In the genomic region with DNA sequence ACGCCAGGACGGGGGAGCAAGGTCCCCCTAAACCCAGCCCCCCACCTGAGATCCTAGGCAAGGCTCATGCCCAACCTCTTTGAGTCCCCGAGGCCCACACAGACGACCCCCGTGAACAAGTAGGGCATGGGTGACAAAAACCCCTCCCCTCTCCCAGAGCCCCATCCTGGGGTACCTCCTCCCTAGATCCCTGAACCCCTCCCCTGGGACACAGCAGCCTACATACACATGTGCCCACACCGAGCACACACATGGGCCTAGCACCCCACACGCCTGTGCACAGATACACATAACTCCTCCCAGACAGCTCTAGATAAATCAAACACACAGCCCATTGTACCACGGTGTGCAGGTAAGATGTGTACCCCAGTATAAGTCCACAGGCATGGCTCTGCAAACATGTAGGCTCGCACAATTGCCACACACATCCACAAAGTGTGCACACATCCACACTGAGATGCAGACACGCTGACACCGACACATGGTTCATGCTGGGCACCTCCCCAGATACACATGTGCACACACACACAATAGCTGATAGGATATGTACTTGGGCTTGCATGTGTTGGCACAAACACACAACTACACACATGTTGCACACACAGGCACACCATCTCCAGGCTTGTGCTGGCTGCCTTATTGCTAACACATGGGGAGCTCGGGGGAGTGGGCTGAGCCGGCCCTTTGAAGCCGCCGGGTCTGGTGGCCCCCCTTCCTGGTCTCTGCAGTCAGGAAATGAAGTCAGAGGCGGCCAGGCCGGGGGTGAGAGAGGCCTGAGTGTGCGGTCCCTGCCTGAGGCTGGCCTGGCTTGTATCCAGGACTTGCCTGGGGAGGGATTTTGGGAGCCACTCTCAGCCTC, we compare ENCODE assay signal across 1 cellular context.
A peak's percentile ranks its signal among the peaks of the same experiment; 100 is the strongest.
TF ChIP-seq lines count a peak whose summit lies in the region.

No MANE protein-coding gene starts in this region.

TF ChIP-seq in K562, 482 proteins besides CTCF, POLR2A, EP300 and RAD21:
- TF ChIP-seq, protein P1, sequence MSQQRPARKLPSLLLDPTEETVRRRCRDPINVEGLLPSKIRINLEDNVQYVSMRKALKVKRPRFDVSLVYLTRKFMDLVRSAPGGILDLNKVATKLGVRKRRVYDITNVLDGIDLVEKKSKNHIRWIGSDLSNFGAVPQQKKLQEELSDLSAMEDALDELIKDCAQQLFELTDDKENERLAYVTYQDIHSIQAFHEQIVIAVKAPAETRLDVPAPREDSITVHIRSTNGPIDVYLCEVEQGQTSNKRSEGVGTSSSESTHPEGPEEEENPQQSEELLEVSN (IDR thresholded peaks at IDR 0.05; ENCODE audit: borderline replicate concordance in 1 of 2, extremely low read depth in 1 of 2, insufficient read depth in 1 of 2, insufficient read length in 1 of 2, low read depth in 1 of 2, low read length in 1 of 2, poor library complexity in 1 of 2, severe bottlenecking in 1 of 2): peak in 1 of 2 experiments; percentile 28
- TF ChIP-seq, protein P2, sequence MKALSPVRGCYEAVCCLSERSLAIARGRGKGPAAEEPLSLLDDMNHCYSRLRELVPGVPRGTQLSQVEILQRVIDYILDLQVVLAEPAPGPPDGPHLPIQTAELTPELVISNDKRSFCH (CRISPR knock-in tag; IDR thresholded peaks at IDR 0.05): no peak
- TF ChIP-seq, protein P2 (tag; IDR thresholded peaks at IDR 0.05): peak; percentile 57; the same call in 1 of the 2 replicates
- TF ChIP-seq ATF1 (CRISPR knock-in tag; IDR thresholded peaks at IDR 0.05) (no peak), ATF1 (tag; IDR thresholded peaks at IDR 0.05) (0 out of 2 replicates have a peak, but pooled peaks have one; percentile 32), MAZ (CRISPR knock-in tag; conservative IDR thresholded peaks at IDR 0.05 in 1 of 2, IDR thresholded peaks at IDR 0.05 in 1 of 2) (peak in 1 of 2 experiments; percentile 42; a peak in 1 of 4 replicates), NRF1 (conservative IDR thresholded peaks at IDR 0.05 in 1 of 2, IDR thresholded peaks at IDR 0.05 in 1 of 2) (0 out of 4 replicates have a peak, but pooled peaks of 1 of the 2 experiments have one; percentile 19), ETV1 (tag; conservative IDR thresholded peaks at IDR 0.05; ENCODE audit: low read depth) (peak; percentile 43; the same call in 1 of the 2 replicates), ZBTB17 (CRISPR knock-in tag; IDR thresholded peaks at IDR 0.05) (peak; percentile 62; the same call in 1 of the 2 replicates), JUN (IDR thresholded peaks at IDR 0.05; ENCODE audit: borderline replicate concordance, low read depth, low read length) (peak; percentile 7; the same call in 1 of the 2 replicates), JUN (CRISPR knock-in tag; IDR thresholded peaks at IDR 0.05; ENCODE audit: borderline replicate concordance) (no peak), TAF15 (IDR thresholded peaks at IDR 0.05; ENCODE audit: low read depth, low read length) (0 out of 2 replicates have a peak, but pooled peaks have one; percentile 19), ZNF695 (CRISPR knock-in tag; IDR thresholded peaks at IDR 0.05) (0 out of 2 replicates have a peak, but pooled peaks have one; percentile 73), ZNF311 (CRISPR knock-in tag; IDR thresholded peaks at IDR 0.05) (peak; percentile 45; the same call in 1 of the 2 replicates), CHD4 (IDR thresholded peaks at IDR 0.05; ENCODE audit: insufficient read depth, insufficient replicate concordance, low read depth, low read length, poor library complexity, severe bottlenecking) (peak; percentile 17), NEUROD1 (IDR thresholded peaks at IDR 0.05; ENCODE audit: borderline replicate concordance, low read depth, low read length, partially characterized antibody) (peak; percentile 23), ZNF274 (IDR thresholded peaks at IDR 0.05; ENCODE audit: borderline replicate concordance, low read depth, low read length) (no peak), ZNF324 (CRISPR knock-in tag; IDR thresholded peaks at IDR 0.05) (0 out of 2 replicates have a peak, but pooled peaks have one; percentile 20), ARNT (IDR thresholded peaks at IDR 0.05) (no peak), ZNF445 (CRISPR knock-in tag; IDR thresholded peaks at IDR 0.05; ENCODE audit: low read depth) (no peak), CREB1 (IDR thresholded peaks at IDR 0.05) (0 out of 2 replicates have a peak, but pooled peaks have one; percentile 14), CREB1 (CRISPR knock-in tag; IDR thresholded peaks at IDR 0.05) (no peak), TRIM28 (IDR thresholded peaks at IDR 0.05) (no peak), PCBP1 (IDR thresholded peaks at IDR 0.05; ENCODE audit: low read depth, low read length, poor library complexity, severe bottlenecking) (no peak), TAF7 (tag; IDR thresholded peaks at IDR 0.05) (0 out of 2 replicates have a peak, but pooled peaks have one; percentile 11), SMAD4 (CRISPR knock-in tag; conservative IDR thresholded peaks at IDR 0.05) (0 out of 2 replicates have a peak, but pooled peaks have one; percentile 22)
- TF ChIP-seq, protein P3, sequence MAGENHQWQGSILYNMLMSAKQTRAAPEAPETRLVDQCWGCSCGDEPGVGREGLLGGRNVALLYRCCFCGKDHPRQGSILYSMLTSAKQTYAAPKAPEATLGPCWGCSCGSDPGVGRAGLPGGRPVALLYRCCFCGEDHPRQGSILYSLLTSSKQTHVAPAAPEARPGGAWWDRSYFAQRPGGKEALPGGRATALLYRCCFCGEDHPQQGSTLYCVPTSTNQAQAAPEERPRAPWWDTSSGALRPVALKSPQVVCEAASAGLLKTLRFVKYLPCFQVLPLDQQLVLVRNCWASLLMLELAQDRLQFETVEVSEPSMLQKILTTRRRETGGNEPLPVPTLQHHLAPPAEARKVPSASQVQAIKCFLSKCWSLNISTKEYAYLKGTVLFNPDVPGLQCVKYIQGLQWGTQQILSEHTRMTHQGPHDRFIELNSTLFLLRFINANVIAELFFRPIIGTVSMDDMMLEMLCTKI (IDR thresholded peaks at IDR 0.05; ENCODE audit: partially characterized antibody): no peak
- TF ChIP-seq, protein P4, sequence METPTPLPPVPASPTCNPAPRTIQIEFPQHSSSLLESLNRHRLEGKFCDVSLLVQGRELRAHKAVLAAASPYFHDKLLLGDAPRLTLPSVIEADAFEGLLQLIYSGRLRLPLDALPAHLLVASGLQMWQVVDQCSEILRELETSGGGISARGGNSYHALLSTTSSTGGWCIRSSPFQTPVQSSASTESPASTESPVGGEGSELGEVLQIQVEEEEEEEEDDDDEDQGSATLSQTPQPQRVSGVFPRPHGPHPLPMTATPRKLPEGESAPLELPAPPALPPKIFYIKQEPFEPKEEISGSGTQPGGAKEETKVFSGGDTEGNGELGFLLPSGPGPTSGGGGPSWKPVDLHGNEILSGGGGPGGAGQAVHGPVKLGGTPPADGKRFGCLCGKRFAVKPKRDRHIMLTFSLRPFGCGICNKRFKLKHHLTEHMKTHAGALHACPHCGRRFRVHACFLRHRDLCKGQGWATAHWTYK (CRISPR knock-in tag; IDR thresholded peaks at IDR 0.05): 0 out of 2 replicates have a peak, but pooled peaks have one; percentile 23
- TF ChIP-seq, protein P5, sequence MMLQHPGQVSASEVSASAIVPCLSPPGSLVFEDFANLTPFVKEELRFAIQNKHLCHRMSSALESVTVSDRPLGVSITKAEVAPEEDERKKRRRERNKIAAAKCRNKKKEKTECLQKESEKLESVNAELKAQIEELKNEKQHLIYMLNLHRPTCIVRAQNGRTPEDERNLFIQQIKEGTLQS (IDR thresholded peaks at IDR 0.05): no peak
- TF ChIP-seq, protein P5 (CRISPR knock-in tag; conservative IDR thresholded peaks at IDR 0.05): no peak
- TF ChIP-seq, protein P6, sequence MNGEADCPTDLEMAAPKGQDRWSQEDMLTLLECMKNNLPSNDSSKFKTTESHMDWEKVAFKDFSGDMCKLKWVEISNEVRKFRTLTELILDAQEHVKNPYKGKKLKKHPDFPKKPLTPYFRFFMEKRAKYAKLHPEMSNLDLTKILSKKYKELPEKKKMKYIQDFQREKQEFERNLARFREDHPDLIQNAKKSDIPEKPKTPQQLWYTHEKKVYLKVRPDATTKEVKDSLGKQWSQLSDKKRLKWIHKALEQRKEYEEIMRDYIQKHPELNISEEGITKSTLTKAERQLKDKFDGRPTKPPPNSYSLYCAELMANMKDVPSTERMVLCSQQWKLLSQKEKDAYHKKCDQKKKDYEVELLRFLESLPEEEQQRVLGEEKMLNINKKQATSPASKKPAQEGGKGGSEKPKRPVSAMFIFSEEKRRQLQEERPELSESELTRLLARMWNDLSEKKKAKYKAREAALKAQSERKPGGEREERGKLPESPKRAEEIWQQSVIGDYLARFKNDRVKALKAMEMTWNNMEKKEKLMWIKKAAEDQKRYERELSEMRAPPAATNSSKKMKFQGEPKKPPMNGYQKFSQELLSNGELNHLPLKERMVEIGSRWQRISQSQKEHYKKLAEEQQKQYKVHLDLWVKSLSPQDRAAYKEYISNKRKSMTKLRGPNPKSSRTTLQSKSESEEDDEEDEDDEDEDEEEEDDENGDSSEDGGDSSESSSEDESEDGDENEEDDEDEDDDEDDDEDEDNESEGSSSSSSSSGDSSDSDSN (IDR thresholded peaks at IDR 0.05; ENCODE audit: borderline replicate concordance in 1 of 2, low read depth in 2 of 2, low read length in 2 of 2): 0 out of 4 replicates have a peak, but pooled peaks of 1 of the 2 experiments have one; percentile 32
TF ChIP-seq in K562: peak in this region for 19.
